Comparison of ENCODE assay signal across 19 cellular contexts in genomic region chr1:229063154-229063553, GRCh38.
DNase-seq lines count a peak whose midpoint lies in the region; ATAC-seq, FAIRE-seq and TF ChIP-seq lines count a peak whose summit lies in the region.
"Had no signal": no experiment of that assay in that cellular context is flagged by ENCODE, and none has a peak within 500 bp of the region (broad histone marks: within the 10 kb centered on the region; RNA-seq: fewer than 3 reads in every experiment).

No MANE protein-coding gene starts in this region.

- no peak overlapping the region for H2BK15ac ChIP-seq in H1 (ENCODE audit: low read length)

- no peak overlapping the region for H4K5ac ChIP-seq in H1 (ENCODE audit: insufficient read length, low read depth, low read length)

- H3K27ac Mint-ChIP-seq in neural progenitor cell, result no peak overlapping the region
- H3K27ac Mint-ChIP-seq in type B pancreatic cell, result no peak overlapping the region
- H3K27ac Mint-ChIP-seq: IgD-negative memory B cell had no signal

- no peak overlapping the region for H4K8ac ChIP-seq in H1 (ENCODE audit: extremely low read depth, insufficient read depth, low read length)

- H3K23me2 ChIP-seq in H1 (ENCODE audit: low read depth, low read length), result peaks cover 3% of the 10 kb centered on the region; the same call in 1 of the 2 replicates

- no peaks in the 10 kb centered on the region for H3K36me3 ChIP-seq in HEK293 (ENCODE audit: control insufficient read depth in 2 of 2, insufficient read depth in 1 of 2, low read length in 2 of 2)
- no peaks in the 10 kb centered on the region for H3K36me3 ChIP-seq in H1 (ENCODE audit: control insufficient read depth in 2 of 4, insufficient read depth in 4 of 4, low read length in 3 of 4)
- H3K36me3 ChIP-seq in neural progenitor cell, result no peaks in the 10 kb centered on the region
- H3K36me3 ChIP-seq: BE2C, HAP-1 had no signal

- POLR2A ChIA-PET in HEK293 (lab: Yijun Ruan, JAX), result no interaction called here
- POLR2A ChIA-PET in H1 (lab: Charles Lee; ENCODE audit: partially characterized antibody), result no interaction called here

- no peak overlapping the region for H3K27ac ChIP-seq in HEK293 (ENCODE audit: extremely low read depth, low read depth, low read length)
- H3K27ac ChIP-seq in H1 (ENCODE audit: low read depth, low read length), result no peak overlapping the region
- no peak overlapping the region for H3K27ac ChIP-seq in neural progenitor cell

- WGBS in H1 (ENCODE audit: extremely low coverage in 1 of 2, insufficient coverage in 1 of 2, insufficient read length in 1 of 2, insufficient replicate concordance in 2 of 2, low coverage in 1 of 2, low lambda C conversion rate in 2 of 2, missing lambda C conversion rate in 1 of 2), 2 experiments, result 82% methylated on average over 1 of the region's 1 CpG; no CpG with 5 or more reads in 1 of the 2 experiments

- H3K4ac ChIP-seq in H1 (replicated peaks; ENCODE audit: insufficient read length, low read depth, low read length), result no peak overlapping the region

- no peaks in the 10 kb centered on the region for H3K9me3 ChIP-seq in HEK293 (ENCODE audit: control insufficient read depth, insufficient read depth, low read depth, low read length)
- no peaks in the 10 kb centered on the region for H3K9me3 ChIP-seq in H1 (ENCODE audit: insufficient read depth in 2 of 2, low read depth in 1 of 2, low read length in 1 of 2)
- no peaks in the 10 kb centered on the region for H3K9me3 ChIP-seq in neural progenitor cell (ENCODE audit: low read depth)
- H3K9me3 ChIP-seq: BE2C, Caco-2, HAP-1 had no signal

- no peak overlapping the region for H4K91ac ChIP-seq in H1 (replicated peaks; ENCODE audit: insufficient read length, low read length)

- TF ChIP-seq RAD21 in H1 (IDR thresholded peaks at IDR 0.05 in 1 of 2, conservative IDR thresholded peaks at IDR 0.05 in 1 of 2; ENCODE audit: low read depth in 2 of 2, low read length in 2 of 2), result no peak

- 0 out of 2 replicates have a peak overlapping the region, but pooled peaks have one; percentile 43 for H2AFZ ChIP-seq in H1 (ENCODE audit: low read length)
- H2AFZ ChIP-seq in neural progenitor cell (replicated peaks), result no peak overlapping the region

- ATAC-seq in left cardiac atrium, result no peak
- ATAC-seq in HG03457 (IDR thresholded peaks at IDR 0.05; ENCODE audit: unreplicated experiment), result no peak

- no peak overlapping the region for H3K18ac ChIP-seq in H1 (ENCODE audit: extremely low read depth, low read length)

- H3K9me3 Mint-ChIP-seq in neural progenitor cell (no peaks in the 10 kb centered on the region), type B pancreatic cell (peaks cover 4% of the 10 kb centered on the region)
- H3K9me3 Mint-ChIP-seq: IgD-negative memory B cell had no signal

- H3K9ac ChIP-seq in H1 (replicated peaks in 1 of 4; ENCODE audit: extremely low read depth in 1 of 4, low read depth in 3 of 4, low read length in 3 of 4) (no peak overlapping the region), neural progenitor cell (no peak overlapping the region)

- H2BK120ac ChIP-seq in H1 (replicated peaks; ENCODE audit: low read depth, low read length), result no peak overlapping the region

- no peak overlapping the region for H3K23ac ChIP-seq in H1 (ENCODE audit: insufficient read length)

- TF ChIP-seq POLR2A in H1 (IDR thresholded peaks at IDR 0.05; ENCODE audit: control extremely low read depth in 1 of 2, low read depth in 2 of 2, low read length in 2 of 2), result no peak

- H2BK5ac ChIP-seq in H1 (ENCODE audit: low read depth, low read length), result no peak overlapping the region

- H3K4me1 Mint-ChIP-seq in neural progenitor cell, result peaks cover 60% of the 10 kb centered on the region
- peaks cover 43% of the 10 kb centered on the region for H3K4me1 Mint-ChIP-seq in type B pancreatic cell (ENCODE audit: unreplicated experiment)

- H3K27me3 Mint-ChIP-seq in neural progenitor cell (ENCODE audit: insufficient read depth, low read depth), result peaks cover 8% of the 10 kb centered on the region
- peaks cover 3% of the 10 kb centered on the region for H3K27me3 Mint-ChIP-seq in type B pancreatic cell

- H3K4me3 ChIP-seq in HEK293 (ENCODE audit: low read depth, low read length) (no peak overlapping the region), H1 (ENCODE audit: extremely low read depth in 1 of 4, insufficient read depth in 2 of 4, low read depth in 3 of 4, low read length in 4 of 4) (no peak overlapping the region), neural progenitor cell (no peak overlapping the region)
- H3K4me3 ChIP-seq: HAP-1 had no signal

- no peak for TF ChIP-seq CTCF in HEK293 (tag by site-specific recombination; IDR thresholded peaks at IDR 0.05)
- no peak for TF ChIP-seq CTCF in H1 (IDR thresholded peaks at IDR 0.05; ENCODE audit: control extremely low read depth in 1 of 3, insufficient read depth in 1 of 3, low read depth in 1 of 3, low read length in 3 of 3)
- no peak for TF ChIP-seq CTCF in neural progenitor cell (IDR thresholded peaks at IDR 0.05)
- peak; percentile 0 for TF ChIP-seq CTCF in type B pancreatic cell (conservative IDR thresholded peaks at IDR 0.05)

- no peaks in the 10 kb centered on the region for H3K36me3 Mint-ChIP-seq in neural progenitor cell
- H3K36me3 Mint-ChIP-seq in type B pancreatic cell, result no peaks in the 10 kb centered on the region
- H3K36me3 Mint-ChIP-seq: IgD-negative memory B cell had no signal

- H3K14ac ChIP-seq in H1 (ENCODE audit: insufficient read length), result no peak overlapping the region

- no peak overlapping the region for H3K56ac ChIP-seq in H1 (replicated peaks; ENCODE audit: insufficient read length, low read depth, low read length)

- CTCF ChIA-PET in HEK293 (lab: Yijun Ruan, JAX), result no interaction called here
- CTCF ChIA-PET in H1 (lab: Charles Lee; ENCODE audit: partially characterized antibody), result interaction anchor here (0.6 to 1.7 kb wide), 7 partner anchors 8 to 1290 kb away, joined by 3 to 8 read pairs (median 3); no protein-coding TSS in a partner anchor

- peaks cover 14% of the 10 kb centered on the region for H3F3A ChIP-seq in neural progenitor cell (ENCODE audit: low read depth)

- H2BK12ac ChIP-seq in H1 (ENCODE audit: low read depth, low read length), result no peak overlapping the region

- no peak overlapping the region for H2AK5ac ChIP-seq in H1 (ENCODE audit: low read depth, low read length)

- DNase-seq in H1 (ENCODE audit: low read depth in 1 of 2, low spot score in 2 of 2), result no peak
- DNase-seq in neural progenitor cell (ENCODE audit: low spot score), result no peak
- DNase-seq in type B pancreatic cell (ENCODE audit: extremely low spot score, unreplicated experiment), result no peak
- no peak for DNase-seq in left cardiac atrium
- no peak for DNase-seq in NOMO-1 (lab: John Stamatoyannopoulos, UW; ENCODE audit: unreplicated experiment in 2 of 2)
- DNase-seq: BE2C; C1 segment of cervical spinal cord; Caco-2; CD4-positive, CD25-positive, alpha-beta regulatory T cell; KBM-7 had no signal

- H3K4me2 ChIP-seq in H1 (ENCODE audit: insufficient read depth in 1 of 2, low read depth in 2 of 2, low read length in 2 of 2) (no peak overlapping the region), neural progenitor cell (peak overlapping the region; percentile 38)

- H4K20me1 ChIP-seq in H1 (replicated peaks in 1 of 2; ENCODE audit: control insufficient read depth in 1 of 2, insufficient read depth in 2 of 2, low read length in 2 of 2), result no peaks in the 10 kb centered on the region
- H4K20me1 ChIP-seq in neural progenitor cell (ENCODE audit: low read depth), result no peaks in the 10 kb centered on the region

- H2BK20ac ChIP-seq in H1 (ENCODE audit: low read length), result no peak overlapping the region

- no peaks in the 10 kb centered on the region for H3K79me1 ChIP-seq in H1 (ENCODE audit: low read depth, low read length)

- no peaks in the 10 kb centered on the region; a peak in 1 of 7 replicates for H3K27me3 ChIP-seq in H1 (replicated peaks in 1 of 4; ENCODE audit: control insufficient read depth in 3 of 4, extremely low read depth in 1 of 4, insufficient read depth in 3 of 4, low read length in 3 of 4)
- no peaks in the 10 kb centered on the region for H3K27me3 ChIP-seq in neural progenitor cell
- H3K27me3 ChIP-seq: BE2C had no signal

- intact Hi-C loops in left cardiac atrium (cut with DNase I), result no loop called here

- TF ChIP-seq EP300 in H1 (IDR thresholded peaks at IDR 0.05; ENCODE audit: borderline replicate concordance in 1 of 2, low read depth in 2 of 2, low read length in 2 of 2), result no peak

- H3K4me3 Mint-ChIP-seq in neural progenitor cell, result peak overlapping the region; percentile 30
- no peak overlapping the region for H3K4me3 Mint-ChIP-seq in type B pancreatic cell
- H3K4me3 Mint-ChIP-seq: CD4-positive, CD25-positive, alpha-beta regulatory T cell; IgD-negative memory B cell had no signal

- H3K79me2 ChIP-seq in H1 (ENCODE audit: control insufficient read depth in 1 of 2, insufficient read depth in 2 of 2, low read length in 2 of 2) (no peaks in the 10 kb centered on the region), neural progenitor cell (ENCODE audit: low read depth) (no peaks in the 10 kb centered on the region)

- no peak for FAIRE-seq in H1 (lab: Jason Lieb, UNC)
- FAIRE-seq: D721Med, G401.6, GM12891, GM18507, HepG2 had no signal

- H3K4me1 ChIP-seq in HEK293 (ENCODE audit: control insufficient read depth, insufficient read depth, low read length), result peaks cover 10% of the 10 kb centered on the region
- H3K4me1 ChIP-seq in H1 (replicated peaks in 1 of 4; ENCODE audit: control insufficient read depth in 3 of 4, insufficient read depth in 4 of 4, low read length in 3 of 4), result peaks cover 0 to 8% (median 4%) of the 10 kb centered on the region in 4 experiments; a peak in 5 of 7 replicates
- peaks cover 37% of the 10 kb centered on the region for H3K4me1 ChIP-seq in neural progenitor cell
- H3K4me1 ChIP-seq: Caco-2, HAP-1 had no signal

TF ChIP-seq in HEK293, 187 proteins besides CTCF, POLR2A, EP300 and RAD21 (continues in another document):
- TF ChIP-seq SCRT2 (tag by site-specific recombination; IDR thresholded peaks at IDR 0.05), result peak; percentile 95
- TF ChIP-seq SCRT1 (tag by site-specific recombination; IDR thresholded peaks at IDR 0.05; ENCODE audit: borderline replicate concordance), result peak; percentile 94

TF ChIP-seq in H1, 55 proteins besides CTCF, POLR2A, EP300 and RAD21:
- no peak for TF ChIP-seq TAF1 (IDR thresholded peaks at IDR 0.05; ENCODE audit: low read depth, low read length)
